In genomic region chr18:58394046-58394445, GRCh38 we compare ENCODE assay signal across 20 cellular contexts.
DNase-seq lines count a peak whose midpoint lies in the region; ATAC-seq and TF ChIP-seq lines count a peak whose summit lies in the region.
"Had no signal": no experiment of that assay in that cellular context is flagged by ENCODE, and none has a peak within 500 bp of the region (broad histone marks: within the 10 kb centered on the region; RNA-seq: fewer than 3 reads in every experiment).

No MANE protein-coding gene starts in this region.

- no peaks in the 10 kb centered on the region for H3K27me3 Mint-ChIP-seq in nephron progenitor cell (ENCODE audit: low read depth, poor library complexity)
- H3K27me3 Mint-ChIP-seq: B cell; naive thymus-derived CD8-positive, alpha-beta T cell; stimulated activated memory B cell treated with anti-CD40 and anti-IgM and Interleukin-4, amounts not matched to agents 10 μg/mL and 1 μg/mL and 100 μg/mL, for 72 hours had no signal

- H3K27me3 ChIP-seq in transverse colon = no peaks in the 10 kb centered on the region
- H3K27me3 ChIP-seq: breast epithelium had no signal

- peak; percentile 78 for DNase-seq in ELR (ENCODE audit: low read depth)
- peak; percentile 23 for DNase-seq in RKO (ENCODE audit: low spot score)
- peak; percentile 34 for DNase-seq in iris pigment epithelial cell (ENCODE audit: low read depth)
- DNase-seq in transverse colon = no peak
- DNase-seq in activated CD4-positive, alpha-beta T cell treated with anti-CD3 and anti-CD28 coated beads, Interleukin-2, amount 50 U/mL, for 48 hours = no peak
- no peak for DNase-seq in nephron progenitor cell
- DNase-seq: activated CD4-positive, alpha-beta T cell treated with anti-CD3 and anti-CD28 coated beads for 4 hours; activated CD8-positive, alpha-beta memory T cell treated with anti-CD3 and anti-CD28 coated beads, Interleukin-2, amount 10 ng/mL, durations not matched to agents 7 days and 5 days; cortex of kidney; DND-41; naive thymus-derived CD8-positive, alpha-beta T cell; NCI-H748 treated with DMSO at 0.1 percent for 48 hours; SW 1271 had no signal

- intact Hi-C loops in transverse colon (cut with DNase I; ENCODE audit: low total_unique reads) = no loop called here

- peaks cover 68% of the 10 kb centered on the region for H3K4me1 Mint-ChIP-seq in nephron progenitor cell
- H3K4me1 Mint-ChIP-seq: B cell had no signal

- in situ Hi-C loops in transverse colon (cut with MboI; ENCODE audit: low pct_ligation_motif_present in 1 of 4, low pct_unique_long_range_greater_than_20kb in 1 of 4, low sequenced_read_pairs in 3 of 4) = loop anchor here in 1 of 4 donors (25.0 kb wide), 1 partner anchor 668 kb away; no protein-coding TSS in a partner anchor

- peaks cover 25% of the 10 kb centered on the region for H3K36me3 Mint-ChIP-seq in nephron progenitor cell (ENCODE audit: low read depth)
- H3K36me3 Mint-ChIP-seq: activated CD8-positive, alpha-beta memory T cell treated with anti-CD3 and anti-CD28 coated beads, Interleukin-2, amount 10 ng/mL, durations not matched to agents 7 days and 5 days had no signal

- peaks cover 0 to 20% (median 5%) of the 10 kb centered on the region in 4 donors for H3K36me3 ChIP-seq in transverse colon
- H3K36me3 ChIP-seq: breast epithelium, thoracic aorta had no signal

- H3K27ac Mint-ChIP-seq in nephron progenitor cell = no peak overlapping the region
- H3K27ac Mint-ChIP-seq: activated CD8-positive, alpha-beta memory T cell treated with anti-CD3 and anti-CD28 coated beads, Interleukin-2, amount 10 ng/mL, durations not matched to agents 7 days and 5 days; B cell; stimulated activated memory B cell treated with anti-CD40 and anti-IgM and Interleukin-4, amounts not matched to agents 10 μg/mL and 1 μg/mL and 100 μg/mL, for 72 hours had no signal

- no peaks in the 10 kb centered on the region for H3K9me3 ChIP-seq in transverse colon
- H3K9me3 ChIP-seq: breast epithelium, thoracic aorta had no signal

- WGBS in transverse colon (ENCODE audit: low coverage in 1 of 2), 2 donors = 83 to 100% methylated on average over 3 to 7 of the region's 7 CpGs

- peak overlapping the region in 3 of 4 donors; percentile 57 to 77 (median 73) for H3K27ac ChIP-seq in transverse colon
- H3K27ac ChIP-seq: breast epithelium, parathyroid adenoma, thoracic aorta had no signal

- no peak for TF ChIP-seq EP300 in transverse colon (IDR thresholded peaks at IDR 0.05; ENCODE audit: low read depth)

- peaks cover 8 to 40% (median 16%) of the 10 kb centered on the region in 4 donors for H3K4me1 ChIP-seq in transverse colon
- H3K4me1 ChIP-seq: breast epithelium, parathyroid adenoma had no signal

- no peak for ATAC-seq in HG03432 (IDR thresholded peaks at IDR 0.05; ENCODE audit: unreplicated experiment)
- ATAC-seq: activated CD8-positive, alpha-beta memory T cell treated with anti-CD3 and anti-CD28 coated beads, Interleukin-2, amount 10 ng/mL, durations not matched to agents 7 days and 5 days; naive thymus-derived CD8-positive, alpha-beta T cell; Right ventricle myocardium inferior; stimulated activated memory B cell treated with anti-CD40 and anti-IgM and Interleukin-4, amounts not matched to agents 10 μg/mL and 1 μg/mL and 100 μg/mL, for 72 hours had no signal

- no peak overlapping the region for H3K4me3 ChIP-seq in transverse colon
- H3K4me3 ChIP-seq: breast epithelium, thoracic aorta had no signal

- H3K9me3 Mint-ChIP-seq in nephron progenitor cell = no peaks in the 10 kb centered on the region
- H3K9me3 Mint-ChIP-seq: naive thymus-derived CD8-positive, alpha-beta T cell; stimulated activated memory B cell treated with anti-CD40 and anti-IgM and Interleukin-4, amounts not matched to agents 10 μg/mL and 1 μg/mL and 100 μg/mL, for 72 hours had no signal

- no peak for TF ChIP-seq POLR2A in transverse colon (IDR thresholded peaks at IDR 0.05)

- no peak overlapping the region for H3K4me3 Mint-ChIP-seq in nephron progenitor cell
- H3K4me3 Mint-ChIP-seq: activated CD8-positive, alpha-beta memory T cell treated with anti-CD3 and anti-CD28 coated beads, Interleukin-2, amount 10 ng/mL, durations not matched to agents 7 days and 5 days; B cell; naive thymus-derived CD8-positive, alpha-beta T cell; stimulated activated memory B cell treated with anti-CD40 and anti-IgM and Interleukin-4, amounts not matched to agents 10 μg/mL and 1 μg/mL and 100 μg/mL, for 72 hours had no signal

- TF ChIP-seq CTCF in transverse colon (IDR thresholded peaks at IDR 0.05) (no peak), nephron progenitor cell (IDR thresholded peaks at IDR 0.05) (no peak)

Comparison
In these comparisons a context has a peak if more than half of its experiments do, and no peak if none do; other contexts are left out.
1. DNase-seq: peak in ELR (single experiment), RKO (single experiment) and iris pigment epithelial cell (single experiment); none in transverse colon (single experiment), activated CD4-positive, alpha-beta T cell treated with anti-CD3 and anti-CD28 coated beads, Interleukin-2, amount 50 U/mL, for 48 hours (0 of 2) and nephron progenitor cell (single experiment).